9 cellular contexts compared by ENCODE assay signal in genomic region chr1:19505694-19506457, GRCh38. TPM values are rescaled to one million over a fixed set of nuclear protein-coding genes. Genes with fewer than 3 reads are reported as not detected.
DNase-seq lines count a peak whose midpoint lies in the region; ATAC-seq and TF ChIP-seq lines count a peak whose summit lies in the region.
"Had no signal": no experiment of that assay in that cellular context is flagged by ENCODE, and none has a peak within 500 bp of the region (broad histone marks: within the 10 kb centered on the region; RNA-seq: fewer than 3 reads in every experiment).

No MANE protein-coding gene starts in this region.

- intact Hi-C loops in Right ventricle myocardium superior (cut with DNase I): no loop called here
- intact Hi-C loops in gastrocnemius medialis (cut with DNase I; ENCODE audit: low total_unique reads): no loop called here

- no peaks in the 10 kb centered on the region for H3K9me3 ChIP-seq in gastrocnemius medialis

- no peak for TF ChIP-seq CTCF in gastrocnemius medialis (IDR thresholded peaks at IDR 0.05 in 4 of 5, conservative IDR thresholded peaks at IDR 0.05 in 1 of 5)

- H3K27me3 ChIP-seq in gastrocnemius medialis: no peaks in the 10 kb centered on the region

- no peaks in the 10 kb centered on the region for H3K36me3 ChIP-seq in gastrocnemius medialis

- peak overlapping the region; percentile 56 to 81 (median 72) for H3K27ac ChIP-seq in gastrocnemius medialis

- peaks cover 10 to 35% of the 10 kb centered on the region in 2 donors for H3K4me1 ChIP-seq in gastrocnemius medialis

- H3K4me3 ChIP-seq in gastrocnemius medialis: peak overlapping the region in 1 of 4 donors; percentile 21

- DNase-seq in GDM1 (lab: John Stamatoyannopoulos, UW) (peak; percentile 74), RPMI8226 (peak; percentile 89), Right ventricle myocardium superior (peak; percentile 65), gastrocnemius medialis (peak in 1 of 2 donors; percentile 39), SW 1271 (lab: John Stamatoyannopoulos, UW) (no peak), NCI-H69 (lab: John Stamatoyannopoulos, UW) (no peak), dermis blood vessel endothelial cell (no peak)
- no peak for DNase-seq in effector CD4-positive, alpha-beta T cell

- no peak for TF ChIP-seq POLR2A in gastrocnemius medialis (IDR thresholded peaks at IDR 0.05)

- ATAC-seq in Right ventricle myocardium superior (ENCODE audit: poor library complexity) (peak; percentile 59), gastrocnemius medialis (no peak)
- ATAC-seq: activated CD4-positive, CD25-positive, alpha-beta regulatory T cell treated with anti-CD3 and anti-CD28 coated beads, Interleukin-2, amount 50 U/mL, for 24 hours had no signal

- in situ Hi-C loops in gastrocnemius medialis (cut with MboI; ENCODE audit: low sequenced_read_pairs in 4 of 4): no loop called here

RNA-seq across cellular contexts. Expression of gene CAPZB, which starts 20.5 kb away (rescaled TPM):
- total RNA-seq in Right ventricle myocardium superior: 222 TPM
- 10 to 100 TPM; 48.6 to 93.8 (median 74.9) TPM for total RNA-seq in gastrocnemius medialis
- 160 and 165 TPM in 2 replicates for total RNA-seq in dermis blood vessel endothelial cell

Comparison
In these comparisons a context has a peak if more than half of its experiments do, and no peak if none do; other contexts are left out.
1. DNase-seq: peak in GDM1 (single experiment), RPMI8226 (single experiment) and Right ventricle myocardium superior (single experiment); none in SW 1271 (0 of 2), effector CD4-positive, alpha-beta T cell (single experiment), NCI-H69 (single experiment) and dermis blood vessel endothelial cell (single experiment).